1 cellular context compared by ENCODE assay signal in genomic region chr1:47572731-47573505, GRCh38.
TF ChIP-seq lines count a peak whose summit lies in the region.

No MANE protein-coding gene starts in this region.

TF ChIP-seq in GM23338, 12 proteins besides CTCF, POLR2A, EP300 and RAD21 (continued from another document):
- TF ChIP-seq JUNB (IDR thresholded peaks at IDR 0.05; ENCODE audit: unreplicated experiment) (no peak), POLR2AphosphoS5 (IDR thresholded peaks at IDR 0.05; ENCODE audit: low read depth) (no peak), ETS1 (IDR thresholded peaks at IDR 0.05) (no peak)
